ENCODE assay signal across 1 cellular context in the genomic region with DNA sequence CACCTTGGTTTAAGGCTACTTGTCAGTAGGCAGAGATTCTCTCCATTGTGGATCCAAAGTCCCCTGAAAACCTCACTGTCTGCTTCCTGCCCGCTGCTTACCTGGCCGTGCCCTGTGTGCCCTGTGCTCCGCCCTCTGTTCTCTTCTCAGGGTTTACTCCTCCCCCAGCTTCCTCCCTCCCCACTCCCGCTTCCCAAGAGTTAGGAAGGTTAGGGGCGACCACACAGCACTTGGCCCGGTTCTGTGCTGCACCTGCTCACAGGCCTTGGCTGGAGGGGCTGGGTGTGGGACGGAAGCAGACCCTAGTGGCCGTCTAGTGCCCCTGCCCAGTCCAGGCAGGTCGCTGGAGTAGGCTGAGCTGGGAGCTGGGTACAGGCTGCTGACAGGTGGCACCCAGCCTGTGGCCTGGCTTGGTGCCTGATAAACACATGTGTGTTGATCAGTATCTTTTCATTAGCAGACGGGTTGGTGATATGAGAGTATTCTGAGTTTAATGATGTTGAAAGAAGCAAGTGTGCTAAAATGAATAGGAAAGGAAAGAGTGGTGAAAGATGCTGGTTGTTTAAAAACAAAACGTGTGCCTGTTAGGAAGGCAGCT.
TF ChIP-seq lines count a peak whose summit lies in the region.

No MANE protein-coding gene starts in this region.

TF ChIP-seq in HepG2, 621 proteins besides CTCF, POLR2A, EP300 and RAD21 (continued from another document):
- TF ChIP-seq, protein P1, sequence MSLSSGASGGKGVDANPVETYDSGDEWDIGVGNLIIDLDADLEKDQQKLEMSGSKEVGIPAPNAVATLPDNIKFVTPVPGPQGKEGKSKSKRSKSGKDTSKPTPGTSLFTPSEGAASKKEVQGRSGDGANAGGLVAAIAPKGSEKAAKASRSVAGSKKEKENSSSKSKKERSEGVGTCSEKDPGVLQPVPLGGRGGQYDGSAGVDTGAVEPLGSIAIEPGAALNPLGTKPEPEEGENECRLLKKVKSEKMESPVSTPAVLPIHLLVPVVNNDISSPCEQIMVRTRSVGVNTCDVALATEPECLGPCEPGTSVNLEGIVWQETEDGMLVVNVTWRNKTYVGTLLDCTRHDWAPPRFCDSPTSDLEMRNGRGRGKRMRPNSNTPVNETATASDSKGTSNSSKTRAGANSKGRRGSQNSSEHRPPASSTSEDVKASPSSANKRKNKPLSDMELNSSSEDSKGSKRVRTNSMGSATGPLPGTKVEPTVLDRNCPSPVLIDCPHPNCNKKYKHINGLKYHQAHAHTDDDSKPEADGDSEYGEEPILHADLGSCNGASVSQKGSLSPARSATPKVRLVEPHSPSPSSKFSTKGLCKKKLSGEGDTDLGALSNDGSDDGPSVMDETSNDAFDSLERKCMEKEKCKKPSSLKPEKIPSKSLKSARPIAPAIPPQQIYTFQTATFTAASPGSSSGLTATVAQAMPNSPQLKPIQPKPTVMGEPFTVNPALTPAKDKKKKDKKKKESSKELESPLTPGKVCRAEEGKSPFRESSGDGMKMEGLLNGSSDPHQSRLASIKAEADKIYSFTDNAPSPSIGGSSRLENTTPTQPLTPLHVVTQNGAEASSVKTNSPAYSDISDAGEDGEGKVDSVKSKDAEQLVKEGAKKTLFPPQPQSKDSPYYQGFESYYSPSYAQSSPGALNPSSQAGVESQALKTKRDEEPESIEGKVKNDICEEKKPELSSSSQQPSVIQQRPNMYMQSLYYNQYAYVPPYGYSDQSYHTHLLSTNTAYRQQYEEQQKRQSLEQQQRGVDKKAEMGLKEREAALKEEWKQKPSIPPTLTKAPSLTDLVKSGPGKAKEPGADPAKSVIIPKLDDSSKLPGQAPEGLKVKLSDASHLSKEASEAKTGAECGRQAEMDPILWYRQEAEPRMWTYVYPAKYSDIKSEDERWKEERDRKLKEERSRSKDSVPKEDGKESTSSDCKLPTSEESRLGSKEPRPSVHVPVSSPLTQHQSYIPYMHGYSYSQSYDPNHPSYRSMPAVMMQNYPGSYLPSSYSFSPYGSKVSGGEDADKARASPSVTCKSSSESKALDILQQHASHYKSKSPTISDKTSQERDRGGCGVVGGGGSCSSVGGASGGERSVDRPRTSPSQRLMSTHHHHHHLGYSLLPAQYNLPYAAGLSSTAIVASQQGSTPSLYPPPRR (CRISPR knock-in tag; IDR thresholded peaks at IDR 0.05; ENCODE audit: borderline replicate concordance) = no peak
- TF ChIP-seq, protein P2, sequence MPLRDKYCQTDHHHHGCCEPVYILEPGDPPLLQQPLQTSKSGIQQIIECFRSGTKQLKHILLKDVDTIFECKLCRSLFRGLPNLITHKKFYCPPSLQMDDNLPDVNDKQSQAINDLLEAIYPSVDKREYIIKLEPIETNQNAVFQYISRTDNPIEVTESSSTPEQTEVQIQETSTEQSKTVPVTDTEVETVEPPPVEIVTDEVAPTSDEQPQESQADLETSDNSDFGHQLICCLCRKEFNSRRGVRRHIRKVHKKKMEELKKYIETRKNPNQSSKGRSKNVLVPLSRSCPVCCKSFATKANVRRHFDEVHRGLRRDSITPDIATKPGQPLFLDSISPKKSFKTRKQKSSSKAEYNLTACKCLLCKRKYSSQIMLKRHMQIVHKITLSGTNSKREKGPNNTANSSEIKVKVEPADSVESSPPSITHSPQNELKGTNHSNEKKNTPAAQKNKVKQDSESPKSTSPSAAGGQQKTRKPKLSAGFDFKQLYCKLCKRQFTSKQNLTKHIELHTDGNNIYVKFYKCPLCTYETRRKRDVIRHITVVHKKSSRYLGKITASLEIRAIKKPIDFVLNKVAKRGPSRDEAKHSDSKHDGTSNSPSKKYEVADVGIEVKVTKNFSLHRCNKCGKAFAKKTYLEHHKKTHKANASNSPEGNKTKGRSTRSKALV (CRISPR knock-in tag; IDR thresholded peaks at IDR 0.05) = no peak
- TF ChIP-seq ZNF337 (CRISPR knock-in tag; IDR thresholded peaks at IDR 0.05; ENCODE audit: borderline replicate concordance, low read depth) (no peak), NCOA5 (CRISPR knock-in tag; IDR thresholded peaks at IDR 0.05) (no peak), TCF12 (IDR thresholded peaks at IDR 0.05) (no peak), TCF12 (CRISPR knock-in tag; IDR thresholded peaks at IDR 0.05) (no peak), ZKSCAN5 (CRISPR knock-in tag; IDR thresholded peaks at IDR 0.05) (no peak), PHF5A (CRISPR knock-in tag; IDR thresholded peaks at IDR 0.05; ENCODE audit: low read depth, unreplicated experiment) (no peak), AHR (CRISPR knock-in tag; IDR thresholded peaks at IDR 0.05) (no peak), HNRNPL (IDR thresholded peaks at IDR 0.05; ENCODE audit: low read depth, low read length) (peak; percentile 86), ZNF230 (CRISPR knock-in tag; IDR thresholded peaks at IDR 0.05) (no peak), ZMYM4 (CRISPR knock-in tag; IDR thresholded peaks at IDR 0.05) (no peak), RFXAP (CRISPR knock-in tag; IDR thresholded peaks at IDR 0.05; ENCODE audit: borderline replicate concordance) (no peak)
- TF ChIP-seq, protein P3, sequence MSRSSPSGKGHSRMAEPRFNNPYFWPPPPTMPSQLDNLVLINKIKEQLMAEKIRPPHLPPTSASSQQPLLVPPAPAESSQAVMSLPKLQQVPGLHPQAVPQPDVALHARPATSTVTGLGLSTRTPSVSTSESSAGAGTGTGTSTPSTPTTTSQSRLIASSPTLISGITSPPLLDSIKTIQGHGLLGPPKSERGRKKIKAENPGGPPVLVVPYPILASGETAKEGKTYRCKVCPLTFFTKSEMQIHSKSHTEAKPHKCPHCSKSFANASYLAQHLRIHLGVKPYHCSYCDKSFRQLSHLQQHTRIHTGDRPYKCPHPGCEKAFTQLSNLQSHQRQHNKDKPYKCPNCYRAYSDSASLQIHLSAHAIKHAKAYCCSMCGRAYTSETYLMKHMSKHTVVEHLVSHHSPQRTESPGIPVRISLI (CRISPR knock-in tag; IDR thresholded peaks at IDR 0.05; ENCODE audit: borderline replicate concordance) = no peak
- TF ChIP-seq, protein P4, sequence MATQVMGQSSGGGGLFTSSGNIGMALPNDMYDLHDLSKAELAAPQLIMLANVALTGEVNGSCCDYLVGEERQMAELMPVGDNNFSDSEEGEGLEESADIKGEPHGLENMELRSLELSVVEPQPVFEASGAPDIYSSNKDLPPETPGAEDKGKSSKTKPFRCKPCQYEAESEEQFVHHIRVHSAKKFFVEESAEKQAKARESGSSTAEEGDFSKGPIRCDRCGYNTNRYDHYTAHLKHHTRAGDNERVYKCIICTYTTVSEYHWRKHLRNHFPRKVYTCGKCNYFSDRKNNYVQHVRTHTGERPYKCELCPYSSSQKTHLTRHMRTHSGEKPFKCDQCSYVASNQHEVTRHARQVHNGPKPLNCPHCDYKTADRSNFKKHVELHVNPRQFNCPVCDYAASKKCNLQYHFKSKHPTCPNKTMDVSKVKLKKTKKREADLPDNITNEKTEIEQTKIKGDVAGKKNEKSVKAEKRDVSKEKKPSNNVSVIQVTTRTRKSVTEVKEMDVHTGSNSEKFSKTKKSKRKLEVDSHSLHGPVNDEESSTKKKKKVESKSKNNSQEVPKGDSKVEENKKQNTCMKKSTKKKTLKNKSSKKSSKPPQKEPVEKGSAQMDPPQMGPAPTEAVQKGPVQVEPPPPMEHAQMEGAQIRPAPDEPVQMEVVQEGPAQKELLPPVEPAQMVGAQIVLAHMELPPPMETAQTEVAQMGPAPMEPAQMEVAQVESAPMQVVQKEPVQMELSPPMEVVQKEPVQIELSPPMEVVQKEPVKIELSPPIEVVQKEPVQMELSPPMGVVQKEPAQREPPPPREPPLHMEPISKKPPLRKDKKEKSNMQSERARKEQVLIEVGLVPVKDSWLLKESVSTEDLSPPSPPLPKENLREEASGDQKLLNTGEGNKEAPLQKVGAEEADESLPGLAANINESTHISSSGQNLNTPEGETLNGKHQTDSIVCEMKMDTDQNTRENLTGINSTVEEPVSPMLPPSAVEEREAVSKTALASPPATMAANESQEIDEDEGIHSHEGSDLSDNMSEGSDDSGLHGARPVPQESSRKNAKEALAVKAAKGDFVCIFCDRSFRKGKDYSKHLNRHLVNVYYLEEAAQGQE (IDR thresholded peaks at IDR 0.05; ENCODE audit: borderline replicate concordance in 1 of 2, low read depth in 1 of 2, low read length in 2 of 2) = no peak
- TF ChIP-seq, protein P5, sequence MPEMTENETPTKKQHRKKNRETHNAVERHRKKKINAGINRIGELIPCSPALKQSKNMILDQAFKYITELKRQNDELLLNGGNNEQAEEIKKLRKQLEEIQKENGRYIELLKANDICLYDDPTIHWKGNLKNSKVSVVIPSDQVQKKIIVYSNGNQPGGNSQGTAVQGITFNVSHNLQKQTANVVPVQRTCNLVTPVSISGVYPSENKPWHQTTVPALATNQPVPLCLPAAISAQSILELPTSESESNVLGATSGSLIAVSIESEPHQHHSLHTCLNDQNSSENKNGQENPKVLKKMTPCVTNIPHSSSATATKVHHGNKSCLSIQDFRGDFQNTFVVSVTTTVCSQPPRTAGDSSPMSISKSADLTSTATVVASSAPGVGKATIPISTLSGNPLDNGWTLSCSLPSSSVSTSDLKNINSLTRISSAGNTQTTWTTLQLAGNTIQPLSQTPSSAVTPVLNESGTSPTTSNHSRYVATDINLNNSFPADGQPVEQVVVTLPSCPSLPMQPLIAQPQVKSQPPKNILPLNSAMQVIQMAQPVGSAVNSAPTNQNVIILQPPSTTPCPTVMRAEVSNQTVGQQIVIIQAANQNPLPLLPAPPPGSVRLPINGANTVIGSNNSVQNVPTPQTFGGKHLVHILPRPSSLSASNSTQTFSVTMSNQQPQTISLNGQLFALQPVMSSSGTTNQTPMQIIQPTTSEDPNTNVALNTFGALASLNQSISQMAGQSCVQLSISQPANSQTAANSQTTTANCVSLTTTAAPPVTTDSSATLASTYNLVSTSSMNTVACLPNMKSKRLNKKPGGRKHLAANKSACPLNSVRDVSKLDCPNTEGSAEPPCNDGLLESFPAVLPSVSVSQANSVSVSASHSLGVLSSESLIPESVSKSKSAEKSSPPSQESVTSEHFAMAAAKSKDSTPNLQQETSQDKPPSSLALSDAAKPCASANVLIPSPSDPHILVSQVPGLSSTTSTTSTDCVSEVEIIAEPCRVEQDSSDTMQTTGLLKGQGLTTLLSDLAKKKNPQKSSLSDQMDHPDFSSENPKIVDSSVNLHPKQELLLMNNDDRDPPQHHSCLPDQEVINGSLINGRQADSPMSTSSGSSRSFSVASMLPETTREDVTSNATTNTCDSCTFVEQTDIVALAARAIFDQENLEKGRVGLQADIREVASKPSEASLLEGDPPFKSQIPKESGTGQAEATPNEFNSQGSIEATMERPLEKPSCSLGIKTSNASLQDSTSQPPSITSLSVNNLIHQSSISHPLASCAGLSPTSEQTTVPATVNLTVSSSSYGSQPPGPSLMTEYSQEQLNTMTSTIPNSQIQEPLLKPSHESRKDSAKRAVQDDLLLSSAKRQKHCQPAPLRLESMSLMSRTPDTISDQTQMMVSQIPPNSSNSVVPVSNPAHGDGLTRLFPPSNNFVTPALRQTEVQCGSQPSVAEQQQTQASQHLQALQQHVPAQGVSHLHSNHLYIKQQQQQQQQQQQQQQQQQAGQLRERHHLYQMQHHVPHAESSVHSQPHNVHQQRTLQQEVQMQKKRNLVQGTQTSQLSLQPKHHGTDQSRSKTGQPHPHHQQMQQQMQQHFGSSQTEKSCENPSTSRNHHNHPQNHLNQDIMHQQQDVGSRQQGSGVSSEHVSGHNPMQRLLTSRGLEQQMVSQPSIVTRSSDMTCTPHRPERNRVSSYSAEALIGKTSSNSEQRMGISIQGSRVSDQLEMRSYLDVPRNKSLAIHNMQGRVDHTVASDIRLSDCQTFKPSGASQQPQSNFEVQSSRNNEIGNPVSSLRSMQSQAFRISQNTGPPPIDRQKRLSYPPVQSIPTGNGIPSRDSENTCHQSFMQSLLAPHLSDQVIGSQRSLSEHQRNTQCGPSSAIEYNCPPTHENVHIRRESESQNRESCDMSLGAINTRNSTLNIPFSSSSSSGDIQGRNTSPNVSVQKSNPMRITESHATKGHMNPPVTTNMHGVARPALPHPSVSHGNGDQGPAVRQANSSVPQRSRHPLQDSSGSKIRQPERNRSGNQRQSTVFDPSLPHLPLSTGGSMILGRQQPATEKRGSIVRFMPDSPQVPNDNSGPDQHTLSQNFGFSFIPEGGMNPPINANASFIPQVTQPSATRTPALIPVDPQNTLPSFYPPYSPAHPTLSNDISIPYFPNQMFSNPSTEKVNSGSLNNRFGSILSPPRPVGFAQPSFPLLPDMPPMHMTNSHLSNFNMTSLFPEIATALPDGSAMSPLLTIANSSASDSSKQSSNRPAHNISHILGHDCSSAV (CRISPR knock-in tag; IDR thresholded peaks at IDR 0.05; ENCODE audit: borderline replicate concordance) = no peak
- TF ChIP-seq, protein P6, sequence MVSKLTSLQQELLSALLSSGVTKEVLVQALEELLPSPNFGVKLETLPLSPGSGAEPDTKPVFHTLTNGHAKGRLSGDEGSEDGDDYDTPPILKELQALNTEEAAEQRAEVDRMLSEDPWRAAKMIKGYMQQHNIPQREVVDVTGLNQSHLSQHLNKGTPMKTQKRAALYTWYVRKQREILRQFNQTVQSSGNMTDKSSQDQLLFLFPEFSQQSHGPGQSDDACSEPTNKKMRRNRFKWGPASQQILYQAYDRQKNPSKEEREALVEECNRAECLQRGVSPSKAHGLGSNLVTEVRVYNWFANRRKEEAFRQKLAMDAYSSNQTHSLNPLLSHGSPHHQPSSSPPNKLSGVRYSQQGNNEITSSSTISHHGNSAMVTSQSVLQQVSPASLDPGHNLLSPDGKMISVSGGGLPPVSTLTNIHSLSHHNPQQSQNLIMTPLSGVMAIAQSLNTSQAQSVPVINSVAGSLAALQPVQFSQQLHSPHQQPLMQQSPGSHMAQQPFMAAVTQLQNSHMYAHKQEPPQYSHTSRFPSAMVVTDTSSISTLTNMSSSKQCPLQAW (CRISPR knock-in tag; IDR thresholded peaks at IDR 0.05) = peak; percentile 37; the same call in 1 of the 2 replicates
